Comparison of ENCODE assay signal across 2 cellular contexts in the genomic region with DNA sequence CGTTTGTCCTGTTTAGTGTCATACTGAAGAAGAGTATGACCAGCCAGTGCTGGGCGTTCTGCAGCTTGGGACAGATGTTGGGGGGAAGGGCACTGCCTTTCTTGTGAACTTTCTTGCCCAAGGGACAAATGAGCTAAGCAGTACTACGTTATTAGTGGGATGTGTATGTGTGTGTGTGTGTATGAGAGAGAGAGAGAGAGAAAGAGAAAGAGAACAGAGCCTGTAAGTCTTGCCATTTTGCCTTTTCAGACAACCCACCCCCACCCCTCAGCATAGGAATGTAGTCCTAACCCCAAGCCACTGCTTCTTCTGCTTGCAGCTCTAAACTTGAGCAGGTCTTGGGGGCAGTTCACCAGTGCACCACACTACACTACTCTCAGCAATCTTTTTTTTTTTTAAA.
TF ChIP-seq lines count a peak whose summit lies in the region.

No MANE protein-coding gene starts in this region.

TF ChIP-seq in GM23338, 12 proteins besides CTCF, POLR2A, EP300 and RAD21:
- TF ChIP-seq, protein P1, sequence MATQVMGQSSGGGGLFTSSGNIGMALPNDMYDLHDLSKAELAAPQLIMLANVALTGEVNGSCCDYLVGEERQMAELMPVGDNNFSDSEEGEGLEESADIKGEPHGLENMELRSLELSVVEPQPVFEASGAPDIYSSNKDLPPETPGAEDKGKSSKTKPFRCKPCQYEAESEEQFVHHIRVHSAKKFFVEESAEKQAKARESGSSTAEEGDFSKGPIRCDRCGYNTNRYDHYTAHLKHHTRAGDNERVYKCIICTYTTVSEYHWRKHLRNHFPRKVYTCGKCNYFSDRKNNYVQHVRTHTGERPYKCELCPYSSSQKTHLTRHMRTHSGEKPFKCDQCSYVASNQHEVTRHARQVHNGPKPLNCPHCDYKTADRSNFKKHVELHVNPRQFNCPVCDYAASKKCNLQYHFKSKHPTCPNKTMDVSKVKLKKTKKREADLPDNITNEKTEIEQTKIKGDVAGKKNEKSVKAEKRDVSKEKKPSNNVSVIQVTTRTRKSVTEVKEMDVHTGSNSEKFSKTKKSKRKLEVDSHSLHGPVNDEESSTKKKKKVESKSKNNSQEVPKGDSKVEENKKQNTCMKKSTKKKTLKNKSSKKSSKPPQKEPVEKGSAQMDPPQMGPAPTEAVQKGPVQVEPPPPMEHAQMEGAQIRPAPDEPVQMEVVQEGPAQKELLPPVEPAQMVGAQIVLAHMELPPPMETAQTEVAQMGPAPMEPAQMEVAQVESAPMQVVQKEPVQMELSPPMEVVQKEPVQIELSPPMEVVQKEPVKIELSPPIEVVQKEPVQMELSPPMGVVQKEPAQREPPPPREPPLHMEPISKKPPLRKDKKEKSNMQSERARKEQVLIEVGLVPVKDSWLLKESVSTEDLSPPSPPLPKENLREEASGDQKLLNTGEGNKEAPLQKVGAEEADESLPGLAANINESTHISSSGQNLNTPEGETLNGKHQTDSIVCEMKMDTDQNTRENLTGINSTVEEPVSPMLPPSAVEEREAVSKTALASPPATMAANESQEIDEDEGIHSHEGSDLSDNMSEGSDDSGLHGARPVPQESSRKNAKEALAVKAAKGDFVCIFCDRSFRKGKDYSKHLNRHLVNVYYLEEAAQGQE (IDR thresholded peaks at IDR 0.05; ENCODE audit: unreplicated experiment) = no peak
- TF ChIP-seq NANOG (IDR thresholded peaks at IDR 0.05; ENCODE audit: borderline replicate concordance) (no peak), POLR2AphosphoS5 (IDR thresholded peaks at IDR 0.05; ENCODE audit: low read depth) (no peak)
TF ChIP-seq in GM23338: peak in this region for 0.

TF ChIP-seq in H1, 55 proteins besides CTCF, POLR2A, EP300 and RAD21:
- TF ChIP-seq BRCA1 (IDR thresholded peaks at IDR 0.05; ENCODE audit: low read depth, low read length) = no peak
- no peak for TF ChIP-seq RNF2 (IDR thresholded peaks at IDR 0.05; ENCODE audit: borderline replicate concordance, low read depth, low read length, missing control alignments, poor library complexity, severe bottlenecking)
- TF ChIP-seq, protein P2, sequence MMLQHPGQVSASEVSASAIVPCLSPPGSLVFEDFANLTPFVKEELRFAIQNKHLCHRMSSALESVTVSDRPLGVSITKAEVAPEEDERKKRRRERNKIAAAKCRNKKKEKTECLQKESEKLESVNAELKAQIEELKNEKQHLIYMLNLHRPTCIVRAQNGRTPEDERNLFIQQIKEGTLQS (IDR thresholded peaks at IDR 0.05; ENCODE audit: insufficient read depth, low read depth, low read length) = no peak
- TF ChIP-seq TEAD4 (IDR thresholded peaks at IDR 0.05; ENCODE audit: low read depth, low read length) = no peak
- no peak for TF ChIP-seq FOSL1 (IDR thresholded peaks at IDR 0.05; ENCODE audit: insufficient read depth, low read depth, low read length)
